8 cellular contexts compared by ENCODE assay signal in genomic region chr16:84504420-84505248, GRCh38. TPM values are rescaled to one million over a fixed set of nuclear protein-coding genes. Genes with fewer than 3 reads are reported as not detected.
A peak's percentile ranks its signal among the peaks of the same experiment; 100 is the strongest.
DNase-seq lines count a peak whose midpoint lies in the region; ATAC-seq and TF ChIP-seq lines count a peak whose summit lies in the region.

TSS of gene MEAK7 (minus strand) at chr16:84504659. CDS start at chr16:84498086, 6,573 bp downstream.

- in situ Hi-C loops in Panc1 (cut with HindIII; ENCODE audit: low pct_unique_long_range_greater_than_20kb, low sequenced_read_pairs) = no loop called here

- H3K27me3 ChIP-seq in Panc1 (ENCODE audit: control insufficient read depth, insufficient read depth, low read length) = no peaks in the 10 kb centered on the region
- H3K27me3 ChIP-seq in muscle layer of duodenum (ENCODE audit: low read depth, low read length) = no peaks in the 10 kb centered on the region

- peaks cover 27% of the 10 kb centered on the region for H3K4me1 ChIP-seq in Panc1 (ENCODE audit: control insufficient read depth, insufficient read depth, low read length)
- H3K4me1 ChIP-seq in muscle layer of duodenum (ENCODE audit: control insufficient read depth in 1 of 2, insufficient read depth in 2 of 2, low read length in 2 of 2) = peaks cover 0 to 25% of the 10 kb centered on the region in 2 donors

- POLR2A ChIA-PET in Panc1 (lab: Charles Lee) = interaction anchor here (0.5 to 0.7 kb wide), 2 partner anchors 320 to 360 kb away, joined by 3 to 4 read pairs; no protein-coding TSS in a partner anchor

- ATAC-seq in GM19452 (IDR thresholded peaks at IDR 0.05; ENCODE audit: unreplicated experiment) (peak; percentile 97), Panc1 (peak; percentile 94), esophagus mucosa (peak; percentile 90)

- peak within 1 kb of the TSS; percentile 63 to 73 for H3K4me3 ChIP-seq in Panc1 (ENCODE audit: low read depth in 2 of 2, low read length in 2 of 2)
- peak within 1 kb of the TSS; percentile 78 to 79 for H3K4me3 ChIP-seq in muscle layer of duodenum (ENCODE audit: low read depth in 1 of 2, low read length in 2 of 2)

- intact Hi-C loops in Panc1 (cut with micrococcal nuclease; ENCODE audit: unreplicated experiment) = no loop called here

- no peaks in the 10 kb centered on the region; the same call in 1 of the 2 replicates for H3K36me3 ChIP-seq in Panc1 (ENCODE audit: control insufficient read depth, insufficient read depth, low read length)
- peaks cover 0 to 3% of the 10 kb centered on the region in 2 donors for H3K36me3 ChIP-seq in muscle layer of duodenum (ENCODE audit: control insufficient read depth in 1 of 2, insufficient read depth in 2 of 2, low read length in 2 of 2)

- H3K27ac ChIP-seq in Panc1 (ENCODE audit: low read length) = peak within 1 kb of the TSS; percentile 75
- H3K27ac ChIP-seq in muscle layer of duodenum (ENCODE audit: low read length) = peak within 1 kb of the TSS; percentile 74

- no TSS peak for BruUV-seq in Panc1 (replicated peaks; lab: Mats Ljungman, UMichigan)

- no peaks in the 10 kb centered on the region for H3K9me3 ChIP-seq in Panc1 (ENCODE audit: control insufficient read depth, insufficient read depth, low read depth, low read length)
- no peaks in the 10 kb centered on the region for H3K9me3 ChIP-seq in muscle layer of duodenum (ENCODE audit: control insufficient read depth in 1 of 2, low read length in 2 of 2)

- DNase-seq in CMK (ENCODE audit: low read depth) (peak; percentile 93), HK-2 (ENCODE audit: unreplicated experiment) (peak; percentile 99), Panc1 (ENCODE audit: low read depth, low spot score) (peak; percentile 85)
- DNase-seq in activated T-cell treated with anti-CD3 and anti-CD28 coated beads, Interleukin-2, amount 50 U/mL, for 48 hours = peak; percentile 99 to 100
- peak; percentile 94 for DNase-seq in stimulated activated CD8-positive, alpha-beta memory T cell treated with anti-CD3 and anti-CD28 coated beads, Interleukin-7, amount 100 ng/mL, for 4 hours (ENCODE audit: low read depth in 2 of 2)

- TF ChIP-seq CTCF in Panc1 (IDR thresholded peaks at IDR 0.05) = no peak

- CTCF ChIA-PET in Panc1 (lab: Charles Lee) = interaction anchor here (1.6 kb wide), 1 partner anchor 228 kb away, joined by 5 read pairs; no protein-coding TSS in a partner anchor

RNA-seq across cellular contexts. Expression of gene MEAK7, which starts in this region (rescaled TPM):
- 17.2 TPM for total RNA-seq in Panc1 (2021; ENCODE audit: unreplicated experiment)
- 16.2 TPM for polyA plus RNA-seq in Panc1 (2012; ENCODE audit: insufficient read length)
- 58.3 TPM for total RNA-seq in esophagus mucosa

Comparison
In these comparisons a context has a peak if more than half of its experiments do, and no peak if none do; other contexts are left out.
1. Peak in every context shown above with its lines: DNase-seq, ATAC-seq, H3K4me3 ChIP-seq and H3K27ac ChIP-seq.